Comparison of ENCODE assay signal across 2 cellular contexts in genomic region chr18:34909637-34910364, GRCh38.
TF ChIP-seq lines count a peak whose summit lies in the region.

No MANE protein-coding gene starts in this region.

TF ChIP-seq in HepG2, 621 proteins besides CTCF, POLR2A, EP300 and RAD21 (continued from another document):
- TF ChIP-seq, protein P1, sequence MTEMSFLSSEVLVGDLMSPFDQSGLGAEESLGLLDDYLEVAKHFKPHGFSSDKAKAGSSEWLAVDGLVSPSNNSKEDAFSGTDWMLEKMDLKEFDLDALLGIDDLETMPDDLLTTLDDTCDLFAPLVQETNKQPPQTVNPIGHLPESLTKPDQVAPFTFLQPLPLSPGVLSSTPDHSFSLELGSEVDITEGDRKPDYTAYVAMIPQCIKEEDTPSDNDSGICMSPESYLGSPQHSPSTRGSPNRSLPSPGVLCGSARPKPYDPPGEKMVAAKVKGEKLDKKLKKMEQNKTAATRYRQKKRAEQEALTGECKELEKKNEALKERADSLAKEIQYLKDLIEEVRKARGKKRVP (CRISPR knock-in tag; IDR thresholded peaks at IDR 0.05): no peak
- TF ChIP-seq NFRKB (IDR thresholded peaks at IDR 0.05): no peak
- TF ChIP-seq MNT (IDR thresholded peaks at IDR 0.05): no peak
- TF ChIP-seq ZFP82 (CRISPR knock-in tag; IDR thresholded peaks at IDR 0.05; ENCODE audit: borderline replicate concordance): no peak
- TF ChIP-seq ZFX (CRISPR knock-in tag; IDR thresholded peaks at IDR 0.05; ENCODE audit: low read depth): no peak

TF ChIP-seq in SK-N-SH treated with all-trans-retinoic acid at 6 μM for 48 hours, 23 proteins besides CTCF, POLR2A, EP300 and RAD21 (continued from another document):
- TF ChIP-seq CSRNP3 (CRISPR knock-in tag; IDR thresholded peaks at IDR 0.05) (no peak), RARB (CRISPR knock-in tag; IDR thresholded peaks at IDR 0.05) (no peak)
- TF ChIP-seq, protein P2, sequence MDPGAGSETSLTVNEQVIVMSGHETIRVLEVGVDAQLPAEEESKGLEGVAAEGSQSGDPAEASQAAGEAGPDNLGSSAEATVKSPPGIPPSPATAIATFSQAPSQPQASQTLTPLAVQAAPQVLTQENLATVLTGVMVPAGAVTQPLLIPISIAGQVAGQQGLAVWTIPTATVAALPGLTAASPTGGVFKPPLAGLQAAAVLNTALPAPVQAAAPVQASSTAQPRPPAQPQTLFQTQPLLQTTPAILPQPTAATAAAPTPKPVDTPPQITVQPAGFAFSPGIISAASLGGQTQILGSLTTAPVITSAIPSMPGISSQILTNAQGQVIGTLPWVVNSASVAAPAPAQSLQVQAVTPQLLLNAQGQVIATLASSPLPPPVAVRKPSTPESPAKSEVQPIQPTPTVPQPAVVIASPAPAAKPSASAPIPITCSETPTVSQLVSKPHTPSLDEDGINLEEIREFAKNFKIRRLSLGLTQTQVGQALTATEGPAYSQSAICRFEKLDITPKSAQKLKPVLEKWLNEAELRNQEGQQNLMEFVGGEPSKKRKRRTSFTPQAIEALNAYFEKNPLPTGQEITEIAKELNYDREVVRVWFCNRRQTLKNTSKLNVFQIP (CRISPR knock-in tag; IDR thresholded peaks at IDR 0.05; ENCODE audit: borderline replicate concordance, low read depth): no peak
